19 cellular contexts compared by ENCODE assay signal in genomic region chr11:85960678-85961077, GRCh38.
DNase-seq lines count a peak whose midpoint lies in the region; ATAC-seq and TF ChIP-seq lines count a peak whose summit lies in the region.
"Had no signal": no experiment of that assay in that cellular context is flagged by ENCODE, and none has a peak within 500 bp of the region (broad histone marks: within the 10 kb centered on the region; RNA-seq: fewer than 3 reads in every experiment).

No MANE protein-coding gene starts in this region.

- H3K4me1 ChIP-seq in spleen, result peaks cover 0 to 42% (median 19%) of the 10 kb centered on the region in 6 donors
- H3K4me1 ChIP-seq: body of pancreas, Peyer's patch had no signal

- peaks cover 26% of the 10 kb centered on the region for H3K4me1 Mint-ChIP-seq in activated T-cell treated with anti-CD3 and anti-CD28 coated beads, Interleukin-2, amount 50 U/mL, for 72 hours (ENCODE audit: low read depth)
- H3K4me1 Mint-ChIP-seq in activated T-cell treated with anti-CD3 and anti-CD28 coated beads, Interleukin-2, amount 50 U/mL, for 4 hours (ENCODE audit: low read depth), result peaks cover 6% of the 10 kb centered on the region
- peaks cover 23% of the 10 kb centered on the region for H3K4me1 Mint-ChIP-seq in central memory CD8-positive, alpha-beta T cell

- intact Hi-C loops in spleen (cut with DNase I; ENCODE audit: low total_unique reads), result no loop called here

- H3K9me3 Mint-ChIP-seq in activated T-cell treated with anti-CD3 and anti-CD28 coated beads, Interleukin-2, amount 50 U/mL, for 72 hours, result no peaks in the 10 kb centered on the region
- H3K9me3 Mint-ChIP-seq in activated T-cell treated with anti-CD3 and anti-CD28 coated beads, Interleukin-2, amount 50 U/mL, for 4 hours, result no peaks in the 10 kb centered on the region
- H3K9me3 Mint-ChIP-seq in central memory CD8-positive, alpha-beta T cell, result no peaks in the 10 kb centered on the region

- H3K27ac ChIP-seq in spleen, result peak overlapping the region in 5 of 8 donors; percentile 1 to 49 (median 16)
- H3K27ac ChIP-seq: body of pancreas, foreskin keratinocyte, Peyer's patch, testis had no signal

- H3K4me3 Mint-ChIP-seq in activated T-cell treated with anti-CD3 and anti-CD28 coated beads, Interleukin-2, amount 50 U/mL, for 72 hours, result no peak overlapping the region
- H3K4me3 Mint-ChIP-seq in activated T-cell treated with anti-CD3 and anti-CD28 coated beads, Interleukin-2, amount 50 U/mL, for 4 hours, result no peak overlapping the region
- no peak overlapping the region for H3K4me3 Mint-ChIP-seq in central memory CD8-positive, alpha-beta T cell

- no peak for ATAC-seq in activated T-cell treated with anti-CD3 and anti-CD28 coated beads, Interleukin-2, amount 50 U/mL, for 72 hours (replicated peaks in 1 of 2)
- ATAC-seq in activated T-cell treated with anti-CD3 and anti-CD28 coated beads, Interleukin-2, amount 50 U/mL, for 4 hours, result no peak
- ATAC-seq in HG02981 (IDR thresholded peaks at IDR 0.05; ENCODE audit: unreplicated experiment), result peak; percentile 43
- ATAC-seq in central memory CD8-positive, alpha-beta T cell (replicated peaks; ENCODE audit: extremely low read depth, poor library complexity, severe bottlenecking), result no peak
- ATAC-seq: body of pancreas, foreskin keratinocyte had no signal

- no peaks in the 10 kb centered on the region for H3K27me3 Mint-ChIP-seq in activated T-cell treated with anti-CD3 and anti-CD28 coated beads, Interleukin-2, amount 50 U/mL, for 72 hours (ENCODE audit: low read depth)
- no peaks in the 10 kb centered on the region for H3K27me3 Mint-ChIP-seq in activated T-cell treated with anti-CD3 and anti-CD28 coated beads, Interleukin-2, amount 50 U/mL, for 4 hours (ENCODE audit: low read depth)
- H3K27me3 Mint-ChIP-seq in central memory CD8-positive, alpha-beta T cell, result no peaks in the 10 kb centered on the region

- WGBS in spleen, 5 donors, result 53 to 68% (median 64%) methylated on average over 3 of the region's 3 CpGs

- no peak for TF ChIP-seq CTCF in spleen (IDR thresholded peaks at IDR 0.05 in 8 of 11, conservative IDR thresholded peaks at IDR 0.05 in 3 of 11)

- H3K36me3 ChIP-seq in spleen, result peaks cover 0 to 100% (median 65%) of the 10 kb centered on the region in 6 donors

- no peak for DNase-seq in activated T-cell treated with anti-CD3 and anti-CD28 coated beads, Interleukin-2, amount 50 U/mL, for 72 hours
- DNase-seq in activated T-cell treated with anti-CD3 and anti-CD28 coated beads, Interleukin-2, amount 50 U/mL, for 4 hours, result no peak
- no peak for DNase-seq in central memory CD8-positive, alpha-beta T cell (ENCODE audit: low spot score in 2 of 2)
- DNase-seq in spleen (no peak), T1000 (lab: John Stamatoyannopoulos, UW) (no peak), NCI-H748 treated with DMSO at 0.1 percent for 48 hours (lab: John Stamatoyannopoulos, UW) (no peak)
- no peak for DNase-seq in activated naive CD4-positive, alpha-beta T cell (lab: John Stamatoyannopoulos, UW)
- DNase-seq: activated naive CD4-positive, alpha-beta T cell treated with Interleukin-2 at 50 U/mL for 16 hours; body of pancreas; foreskin keratinocyte; GM23248; NCI-H1048; NCI-H2107; NCI-H526; Peyer's patch; SK-N-SH; stimulated activated CD4-positive, alpha-beta T cell treated with anti-CD3 and anti-CD28 coated beads, Interleukin-4, amount 100 ng/mL, for 24 hours; testis had no signal

- TF ChIP-seq POLR2A in spleen (IDR thresholded peaks at IDR 0.05), result no peak

- no peaks in the 10 kb centered on the region for H3K9me3 ChIP-seq in spleen
- H3K9me3 ChIP-seq: body of pancreas, Peyer's patch, SK-N-SH, testis had no signal

- no peaks in the 10 kb centered on the region for H3K27me3 ChIP-seq in spleen (replicated peaks in 1 of 7)
- H3K27me3 ChIP-seq: body of pancreas, foreskin keratinocyte, Peyer's patch, testis had no signal

- peak overlapping the region; percentile 74 for H3K27ac Mint-ChIP-seq in activated T-cell treated with anti-CD3 and anti-CD28 coated beads, Interleukin-2, amount 50 U/mL, for 72 hours
- H3K27ac Mint-ChIP-seq in central memory CD8-positive, alpha-beta T cell (ENCODE audit: low read depth), result peak overlapping the region; percentile 49

- peaks cover 12 to 59% of the 10 kb centered on the region in 2 donors for H3K36me3 Mint-ChIP-seq in activated T-cell treated with anti-CD3 and anti-CD28 coated beads, Interleukin-2, amount 50 U/mL, for 72 hours (ENCODE audit: insufficient read depth in 2 of 2)
- H3K36me3 Mint-ChIP-seq in activated T-cell treated with anti-CD3 and anti-CD28 coated beads, Interleukin-2, amount 50 U/mL, for 4 hours (ENCODE audit: insufficient read depth), result peaks cover 71% of the 10 kb centered on the region
- peaks cover 73% of the 10 kb centered on the region for H3K36me3 Mint-ChIP-seq in central memory CD8-positive, alpha-beta T cell (ENCODE audit: insufficient read depth)

- H3K4me3 ChIP-seq in spleen, result no peak overlapping the region
- H3K4me3 ChIP-seq: body of pancreas, GM23248, Peyer's patch, testis had no signal
